In the genomic region with DNA sequence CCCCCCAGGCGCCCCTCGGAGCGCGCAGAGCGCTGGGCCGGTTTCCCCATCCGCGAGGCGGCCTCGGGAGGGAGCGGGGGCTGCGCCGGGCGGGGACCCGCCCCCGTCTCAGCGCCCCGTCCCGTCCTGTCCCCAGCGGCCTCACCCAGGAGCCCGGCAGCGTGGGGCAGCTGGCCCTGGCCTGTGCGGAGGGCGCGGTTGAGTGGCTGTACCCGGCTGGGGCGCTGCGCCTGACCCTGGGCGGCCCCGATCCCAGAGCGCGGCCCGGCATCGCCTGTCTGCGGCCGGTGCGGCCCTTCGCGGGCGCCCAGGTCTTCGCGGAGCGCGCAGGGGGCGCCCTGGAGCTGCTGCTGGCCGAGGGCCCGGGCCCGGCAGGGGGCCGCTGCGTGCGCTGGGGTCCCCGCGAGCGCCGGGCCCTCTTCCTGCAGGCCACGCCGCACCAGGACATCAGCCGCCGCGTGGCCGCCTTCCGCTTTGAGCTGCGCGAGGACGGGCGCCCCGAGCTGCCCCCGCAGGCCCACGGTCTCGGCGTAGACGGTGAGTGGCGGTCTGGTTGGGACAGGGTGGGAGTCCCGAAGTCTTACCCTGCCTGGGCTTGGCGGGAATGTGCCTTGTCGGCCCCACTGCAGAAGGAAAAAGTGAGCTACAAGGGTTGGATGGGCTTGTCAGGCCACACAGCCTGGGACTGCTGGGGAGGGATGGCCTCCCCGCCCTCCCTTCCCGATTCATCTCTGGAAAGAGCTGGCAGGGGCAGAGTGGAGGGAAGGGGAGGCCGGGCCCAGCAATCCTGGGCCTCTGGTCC, we compare ENCODE assay signal across 8 cellular contexts. TPM values are rescaled to one million over a fixed set of nuclear protein-coding genes. Genes with fewer than 3 reads are reported as not detected.
DNase-seq lines count a peak whose midpoint lies in the region; ATAC-seq and TF ChIP-seq lines count a peak whose summit lies in the region.

No MANE protein-coding gene starts in this region.

- no peaks in the 10 kb centered on the region for H3F3A ChIP-seq in smooth muscle cell (ENCODE audit: low read depth)

- peak overlapping the region; percentile 99 for H3K4me2 ChIP-seq in smooth muscle cell

- CTCF ChIA-PET in activated CD4-positive, alpha-beta memory T cell treated with anti-CD3 and anti-CD28 coated beads, Interleukin-2, amount 10 ng/mL, durations not matched to agents 7 days and 5 days (lab: Charles Lee): interaction anchor here (0.6 to 2.1 kb wide), 7 partner anchors 9 to 1214 kb away, joined by 3 to 7 read pairs (median 4); no protein-coding TSS in a partner anchor

- no peak overlapping the region for H3K27ac Mint-ChIP-seq in activated CD4-positive, alpha-beta memory T cell treated with anti-CD3 and anti-CD28 coated beads, Interleukin-2, amount 10 ng/mL, durations not matched to agents 7 days and 5 days

- H3K4me3 ChIP-seq in iPS DF 6.9 (ENCODE audit: low read length): peak overlapping the region; percentile 46
- peak overlapping the region; percentile 61 for H3K4me3 ChIP-seq in smooth muscle cell

- H3K9me3 ChIP-seq in iPS DF 6.9 (ENCODE audit: control insufficient read depth, insufficient read depth, low read length) (no peaks in the 10 kb centered on the region), smooth muscle cell (replicated peaks; ENCODE audit: low read depth) (no peaks in the 10 kb centered on the region)

- H3K4me3 Mint-ChIP-seq in activated CD4-positive, alpha-beta memory T cell treated with anti-CD3 and anti-CD28 coated beads, Interleukin-2, amount 10 ng/mL, durations not matched to agents 7 days and 5 days: peak overlapping the region; percentile 43

- H3K9ac ChIP-seq in smooth muscle cell (ENCODE audit: low read depth): no peak overlapping the region

- H3K4me1 Mint-ChIP-seq in activated CD4-positive, alpha-beta memory T cell treated with anti-CD3 and anti-CD28 coated beads, Interleukin-2, amount 10 ng/mL, durations not matched to agents 7 days and 5 days: peaks cover 19% of the 10 kb centered on the region

- H3K27ac ChIP-seq in iPS DF 6.9 (ENCODE audit: low read length) (no peak overlapping the region), smooth muscle cell (ENCODE audit: low read depth) (no peak overlapping the region)

- peak; percentile 15 for TF ChIP-seq CTCF in smooth muscle cell (IDR thresholded peaks at IDR 0.05; ENCODE audit: borderline replicate concordance, insufficient read depth, poor library complexity, severe bottlenecking)

- peaks cover 8% of the 10 kb centered on the region for H4K20me1 ChIP-seq in smooth muscle cell (ENCODE audit: low read depth)

- ATAC-seq in HG02763 (IDR thresholded peaks at IDR 0.05; ENCODE audit: unreplicated experiment): peak; percentile 11

- no peaks in the 10 kb centered on the region for H3K79me2 ChIP-seq in smooth muscle cell (ENCODE audit: low read depth)

- H3K27me3 Mint-ChIP-seq in activated CD4-positive, alpha-beta memory T cell treated with anti-CD3 and anti-CD28 coated beads, Interleukin-2, amount 10 ng/mL, durations not matched to agents 7 days and 5 days: peaks cover 17% of the 10 kb centered on the region

- H3K36me3 Mint-ChIP-seq in activated CD4-positive, alpha-beta memory T cell treated with anti-CD3 and anti-CD28 coated beads, Interleukin-2, amount 10 ng/mL, durations not matched to agents 7 days and 5 days (ENCODE audit: low read depth): no peaks in the 10 kb centered on the region

- DNase-seq in NCI-H2196 (lab: John Stamatoyannopoulos, UW; ENCODE audit: unreplicated experiment) (peak; percentile 38), NCI-H2196 treated with DMSO at 0.1 percent for 48 hours (lab: John Stamatoyannopoulos, UW; ENCODE audit: unreplicated experiment) (no peak), iPS DF 6.9 (ENCODE audit: low read depth, low spot score) (no peak), smooth muscle cell (lab: John Stamatoyannopoulos, UW; ENCODE audit: unreplicated experiment) (no peak), T1000 (lab: John Stamatoyannopoulos, UW) (no peak), H4 (ENCODE audit: low spot score) (no peak)
- no peak for DNase-seq in activated CD4-positive, alpha-beta memory T cell treated with anti-CD3 and anti-CD28 coated beads, Interleukin-2, amount 10 ng/mL, durations not matched to agents 7 days and 5 days

- whole genome bisulfite sequencing in iPS DF 6.9 (ENCODE audit: insufficient coverage, insufficient read length): no CpG with 5 or more reads among the region's 79 CpGs
- WGBS in smooth muscle cell (ENCODE audit: low lambda C conversion rate): 8% methylated on average over 61 of the region's 79 CpGs

- no peaks in the 10 kb centered on the region; the same call in 1 of the 2 replicates for H3K36me3 ChIP-seq in iPS DF 6.9 (ENCODE audit: control insufficient read depth, insufficient read depth, low read length)
- no peaks in the 10 kb centered on the region for H3K36me3 ChIP-seq in smooth muscle cell (ENCODE audit: low read depth)

- POLR2A ChIA-PET in activated CD4-positive, alpha-beta memory T cell treated with anti-CD3 and anti-CD28 coated beads, Interleukin-2, amount 10 ng/mL, durations not matched to agents 7 days and 5 days (lab: Charles Lee): interaction anchor here (0.9 to 3.1 kb wide), 7 partner anchors 10 to 72 kb away, joined by 4 to 15 read pairs (median 5); partner anchors contain the start of genes CCDC78, HAGHL, RPUSD1 and WDR24

- H3K4me1 ChIP-seq in iPS DF 6.9 (ENCODE audit: control insufficient read depth, insufficient read depth, low read length) (peaks cover 11% of the 10 kb centered on the region), smooth muscle cell (ENCODE audit: low read depth) (peaks cover 15% of the 10 kb centered on the region)

- H3K9me3 Mint-ChIP-seq in activated CD4-positive, alpha-beta memory T cell treated with anti-CD3 and anti-CD28 coated beads, Interleukin-2, amount 10 ng/mL, durations not matched to agents 7 days and 5 days: no peaks in the 10 kb centered on the region

- H3K27me3 ChIP-seq in iPS DF 6.9 (ENCODE audit: control insufficient read depth, insufficient read depth, low read length) (peaks cover 2% of the 10 kb centered on the region; the same call in 1 of the 2 replicates), smooth muscle cell (ENCODE audit: low read depth) (no peaks in the 10 kb centered on the region)

- no peak overlapping the region for H2AFZ ChIP-seq in smooth muscle cell (ENCODE audit: low read depth)

RNA-seq across cellular contexts. Expression of gene METRN, which starts 0.7 kb away (rescaled TPM):
- total RNA-seq in activated CD4-positive, alpha-beta memory T cell treated with anti-CD3 and anti-CD28 coated beads, Interleukin-2, amount 10 ng/mL, durations not matched to agents 7 days and 5 days: 1 to 10 TPM; 4.4 to 6.2 TPM
- 30.6 and 39.6 TPM in 2 replicates for total RNA-seq in smooth muscle cell
- 170 and 193 TPM in 2 replicates for polyA plus RNA-seq in smooth muscle cell
- 21.4 and 58.1 TPM in 2 replicates for total RNA-seq in H4 (2014; rRNA removed; shearing (Covaris generic))

RNA-seq across cellular contexts. Expression of gene ANTKMT, which starts 5.3 kb away (rescaled TPM):
- 1 to 10 TPM; 8.4 to 9.3 TPM for total RNA-seq in activated CD4-positive, alpha-beta memory T cell treated with anti-CD3 and anti-CD28 coated beads, Interleukin-2, amount 10 ng/mL, durations not matched to agents 7 days and 5 days
- 11.9 and 15.6 TPM in 2 replicates for total RNA-seq in smooth muscle cell
- polyA plus RNA-seq in smooth muscle cell: 39.8 and 40.9 TPM in 2 replicates
- total RNA-seq in H4 (2014; rRNA removed; shearing (Covaris generic)): 10.9 and 22.8 TPM in 2 replicates

RNA-seq across cellular contexts. Expression of gene FBXL16, which starts 10.0 kb away (rescaled TPM):
- total RNA-seq in activated CD4-positive, alpha-beta memory T cell treated with anti-CD3 and anti-CD28 coated beads, Interleukin-2, amount 10 ng/mL, durations not matched to agents 7 days and 5 days: 10 to 100 TPM; 30.9 to 34.6 TPM
- 0.76 TPM in 1 of 2 replicates, not detected in the other for total RNA-seq in smooth muscle cell
- polyA plus RNA-seq in smooth muscle cell: 0.17 TPM in 1 of 2 replicates, not detected in the other
- 1.0 and 2.2 TPM in 2 replicates for total RNA-seq in H4 (2014; rRNA removed; shearing (Covaris generic))

RNA-seq across cellular contexts. Expression of gene CCDC78, which starts 10.6 kb away (rescaled TPM):
- total RNA-seq in activated CD4-positive, alpha-beta memory T cell treated with anti-CD3 and anti-CD28 coated beads, Interleukin-2, amount 10 ng/mL, durations not matched to agents 7 days and 5 days: 1 to 10 TPM; 1.9 to 2.3 TPM
- total RNA-seq in smooth muscle cell: 2.8 TPM in 1 of 2 replicates, not detected in the other
- polyA plus RNA-seq in smooth muscle cell: 3.4 and 4.7 TPM in 2 replicates
- 0.23 TPM in 1 of 2 replicates, not detected in the other for total RNA-seq in H4 (2014; rRNA removed; shearing (Covaris generic))

RNA-seq across cellular contexts. Expression of gene HAGHL, which starts 11.3 kb away (rescaled TPM):
- total RNA-seq in activated CD4-positive, alpha-beta memory T cell treated with anti-CD3 and anti-CD28 coated beads, Interleukin-2, amount 10 ng/mL, durations not matched to agents 7 days and 5 days: 1 to 10 TPM; 8.9 to 9.1 TPM
- total RNA-seq in smooth muscle cell: 3.2 and 15.4 TPM in 2 replicates
- 23.1 and 24.6 TPM in 2 replicates for polyA plus RNA-seq in smooth muscle cell
- total RNA-seq in H4 (2014; rRNA removed; shearing (Covaris generic)): 4.1 and 14.5 TPM in 2 replicates
